Comparison of ENCODE assay signal across 21 cellular contexts in genomic region chr10:121804460-121804859, GRCh38.
DNase-seq lines count a peak whose midpoint lies in the region; ATAC-seq and TF ChIP-seq lines count a peak whose summit lies in the region.
"Had no signal": no experiment of that assay in that cellular context is flagged by ENCODE, and none has a peak within 500 bp of the region (broad histone marks: within the 10 kb centered on the region; RNA-seq: fewer than 3 reads in every experiment).

No MANE protein-coding gene starts in this region.

- POLR2A ChIA-PET in AG04449 (lab: Yijun Ruan, JAX): interaction anchor here (0.6 kb wide), 1 partner anchor 821 kb away, joined by 4 read pairs; no protein-coding TSS in a partner anchor

- no peak overlapping the region for H3K4me3 ChIP-seq in AG04449 (ENCODE audit: low read depth, low read length)
- no peak overlapping the region for H3K4me3 ChIP-seq in spleen
- H3K4me3 ChIP-seq: A549, upper lobe of left lung had no signal

- TF ChIP-seq POLR2A in spleen (IDR thresholded peaks at IDR 0.05): no peak

- intact Hi-C loops in spleen (cut with DNase I; ENCODE audit: low total_unique reads): no loop called here

- WGBS in spleen, 5 donors: 92 to 97% (median 96%) methylated on average over 4 of the region's 4 CpGs

- H3K9me3 Mint-ChIP-seq in stimulated activated naive CD8-positive, alpha-beta T cell treated with anti-CD3 and anti-CD28 coated beads, Interleukin-15, amount 100 ng/mL, for 72 hours: peaks cover 0 to 3% of the 10 kb centered on the region in 2 donors
- H3K9me3 Mint-ChIP-seq: neural crest cell had no signal

- H3K4me1 Mint-ChIP-seq in stimulated activated naive CD8-positive, alpha-beta T cell treated with anti-CD3 and anti-CD28 coated beads, Interleukin-15, amount 100 ng/mL, for 72 hours: no peaks in the 10 kb centered on the region
- H3K4me1 Mint-ChIP-seq: activated naive CD8-positive, alpha-beta T cell treated with anti-CD3 and anti-CD28 coated beads, Interleukin-2, amount 10 ng/mL, durations not matched to agents 7 days and 5 days had no signal

- no peaks in the 10 kb centered on the region for H3K9me3 ChIP-seq in spleen
- H3K9me3 ChIP-seq: A549, upper lobe of left lung had no signal

- H3K4me3 Mint-ChIP-seq in stimulated activated naive CD8-positive, alpha-beta T cell treated with anti-CD3 and anti-CD28 coated beads, Interleukin-15, amount 100 ng/mL, for 72 hours: no peak overlapping the region
- H3K4me3 Mint-ChIP-seq: activated naive CD8-positive, alpha-beta T cell treated with anti-CD3 and anti-CD28 coated beads, Interleukin-2, amount 10 ng/mL, durations not matched to agents 7 days and 5 days; neural crest cell had no signal

- no peaks in the 10 kb centered on the region for H3K4me1 ChIP-seq in spleen
- H3K4me1 ChIP-seq: A549, upper lobe of left lung had no signal

- H3K27ac Mint-ChIP-seq in stimulated activated naive CD8-positive, alpha-beta T cell treated with anti-CD3 and anti-CD28 coated beads, Interleukin-15, amount 100 ng/mL, for 72 hours: no peak overlapping the region
- H3K27ac Mint-ChIP-seq: activated naive CD8-positive, alpha-beta T cell treated with anti-CD3 and anti-CD28 coated beads, Interleukin-2, amount 10 ng/mL, durations not matched to agents 7 days and 5 days had no signal

- no peaks in the 10 kb centered on the region for H3K27me3 Mint-ChIP-seq in stimulated activated naive CD8-positive, alpha-beta T cell treated with anti-CD3 and anti-CD28 coated beads, Interleukin-15, amount 100 ng/mL, for 72 hours
- H3K27me3 Mint-ChIP-seq: activated naive CD8-positive, alpha-beta T cell treated with anti-CD3 and anti-CD28 coated beads, Interleukin-2, amount 10 ng/mL, durations not matched to agents 7 days and 5 days had no signal

- no peaks in the 10 kb centered on the region for H3K27me3 ChIP-seq in spleen (replicated peaks in 1 of 7)
- H3K27me3 ChIP-seq: upper lobe of left lung had no signal

- CTCF ChIA-PET in AG04449 (lab: Yijun Ruan, JAX): interaction anchor here (0.7 to 3.3 kb wide), 5 partner anchors 10 to 856 kb away, joined by 3 to 27 read pairs (median 4); no protein-coding TSS in a partner anchor

- peak; percentile 62 for DNase-seq in AG04449 (ENCODE audit: low read depth, low spot score)
- peak; percentile 83 for DNase-seq in GM04504 (ENCODE audit: low read depth)
- peak; percentile 88 for DNase-seq in amniotic epithelial cell (ENCODE audit: low read depth)
- DNase-seq in fibroblast of the conjunctiva (ENCODE audit: low read depth): peak; percentile 12
- DNase-seq in spleen: no peak
- DNase-seq in NCI-H510A (lab: John Stamatoyannopoulos, UW): no peak
- DNase-seq in GOT3 (lab: John Stamatoyannopoulos, UW): no peak
- DNase-seq in stimulated activated naive CD8-positive, alpha-beta T cell treated with anti-CD3 and anti-CD28 coated beads, Interleukin-15, amount 100 ng/mL, for 72 hours: no peak
- DNase-seq: activated CD4-positive, CD25-positive, alpha-beta regulatory T cell treated with anti-CD3 and anti-CD28 coated beads, Interleukin-2, amount 50 U/mL, for 72 hours; activated naive CD8-positive, alpha-beta T cell treated with anti-CD3 and anti-CD28 coated beads, Interleukin-2, amount 10 ng/mL, durations not matched to agents 7 days and 5 days; Karpas-422; left cardiac atrium; midbrain; NCI-H1105; NCI-H526 treated with DMSO at 0.1 percent for 48 hours; stimulated activated naive CD8-positive, alpha-beta T cell treated with anti-CD3 and anti-CD28 coated beads, Interleukin-15, Interleukin-2, amounts not matched to agents 100 U/mL and 50 U/mL, for 24 hours; upper lobe of left lung had no signal

- H3K27ac ChIP-seq in spleen: no peak overlapping the region
- H3K27ac ChIP-seq: A549, upper lobe of left lung had no signal

- no peak for ATAC-seq in stimulated activated naive CD8-positive, alpha-beta T cell treated with anti-CD3 and anti-CD28 coated beads, Interleukin-15, amount 100 ng/mL, for 72 hours
- ATAC-seq: A549; esophagus mucosa; HCT116; stimulated activated naive CD8-positive, alpha-beta T cell treated with anti-CD3 and anti-CD28 coated beads, Interleukin-15, Interleukin-2, amounts not matched to agents 100 U/mL and 50 U/mL, for 24 hours had no signal

- H3K36me3 ChIP-seq in spleen: peaks cover 0 to 33% (median 0%) of the 10 kb centered on the region in 6 donors

- TF ChIP-seq CTCF in AG04449 (IDR thresholded peaks at IDR 0.05; ENCODE audit: insufficient read depth, low read length, missing control alignments) (no peak), spleen (IDR thresholded peaks at IDR 0.05 in 8 of 11, conservative IDR thresholded peaks at IDR 0.05 in 3 of 11) (no peak)

Comparison
In these comparisons a context has a peak if more than half of its experiments do, and no peak if none do; other contexts are left out.
1. DNase-seq: peak in AG04449 (single experiment), GM04504 (single experiment), amniotic epithelial cell (single experiment) and fibroblast of the conjunctiva (single experiment); none in spleen (single experiment), NCI-H510A (single experiment), GOT3 (single experiment) and stimulated activated naive CD8-positive, alpha-beta T cell treated with anti-CD3 and anti-CD28 coated beads, Interleukin-15, amount 100 ng/mL, for 72 hours (0 of 2).